8 cellular contexts compared by ENCODE assay signal in the genomic region with DNA sequence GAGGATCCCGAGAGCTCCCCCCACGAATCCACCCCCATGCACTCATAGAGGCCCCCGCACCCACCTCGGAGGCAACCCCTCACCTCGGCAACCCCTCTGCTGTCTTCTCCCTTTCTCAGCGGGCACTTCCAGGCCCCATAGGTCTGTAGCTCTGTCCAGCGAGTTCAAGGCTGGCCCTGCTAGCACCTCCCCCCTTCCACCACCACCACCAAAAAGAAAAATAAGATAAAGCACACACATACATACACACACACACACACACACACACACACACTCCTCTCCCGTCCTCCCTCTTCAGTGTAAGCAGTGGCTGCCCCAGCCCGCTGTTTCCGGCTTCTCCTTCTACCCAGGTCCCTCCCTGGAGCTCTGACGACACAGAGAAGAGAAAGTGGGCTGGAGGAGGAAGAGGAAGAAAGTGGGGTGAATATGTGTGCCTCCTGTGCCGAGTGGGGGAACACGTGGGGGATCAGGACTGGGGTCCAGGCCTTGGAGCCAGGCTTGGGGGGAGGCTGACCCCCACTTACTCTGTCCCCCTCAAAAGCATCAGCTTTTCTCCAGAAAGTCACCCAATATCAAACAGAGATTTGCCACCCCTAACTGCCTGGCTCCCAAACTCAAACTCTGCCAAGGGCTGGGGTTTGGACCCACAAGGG. TPM values are rescaled to one million over a fixed set of nuclear protein-coding genes. Genes with fewer than 3 reads are reported as not detected.
DNase-seq lines count a peak whose midpoint lies in the region; ATAC-seq and TF ChIP-seq lines count a peak whose summit lies in the region.

Gene STAT6, minus strand, starts transcription at position 317 of the 653 bp plus-strand sequence. CDS start 3,084 bp downstream, outside the sequence.

- H3K4me3 ChIP-seq in trophoblast cell (ENCODE audit: low read depth, low read length), result peak within 1 kb of the TSS; percentile 70

- H3K14ac ChIP-seq in trophoblast cell (ENCODE audit: low read length), result peak within 1 kb of the TSS; percentile 93

- H3K27me3 Mint-ChIP-seq in activated naive CD4-positive, alpha-beta T cell treated with anti-CD3 and anti-CD28 coated beads, Interleukin-2, amount 10 ng/mL, durations not matched to agents 7 days and 5 days, result peaks cover 5% of the 10 kb centered on the region
- peaks cover 9% of the 10 kb centered on the region for H3K27me3 Mint-ChIP-seq in glutamatergic neuron (ENCODE audit: unreplicated experiment)

- peak within 1 kb of the TSS; percentile 82 for H3K4me3 Mint-ChIP-seq in activated naive CD4-positive, alpha-beta T cell treated with anti-CD3 and anti-CD28 coated beads, Interleukin-2, amount 10 ng/mL, durations not matched to agents 7 days and 5 days
- H3K4me3 Mint-ChIP-seq in glutamatergic neuron (ENCODE audit: unreplicated experiment), result peak within 1 kb of the TSS; percentile 96

- H2BK5ac ChIP-seq in trophoblast cell (ENCODE audit: low read depth, low read length, poor library complexity), result peak within 1 kb of the TSS; percentile 88

- H3K79me1 ChIP-seq in trophoblast cell (ENCODE audit: low read length), result peaks cover 20% of the 10 kb centered on the region

- peak within 1 kb of the TSS; percentile 94 for H3K27ac Mint-ChIP-seq in activated naive CD4-positive, alpha-beta T cell treated with anti-CD3 and anti-CD28 coated beads, Interleukin-2, amount 10 ng/mL, durations not matched to agents 7 days and 5 days
- peak within 1 kb of the TSS; percentile 94 for H3K27ac Mint-ChIP-seq in glutamatergic neuron (ENCODE audit: unreplicated experiment)

- H3K9ac ChIP-seq in trophoblast cell (ENCODE audit: low read length), result peak within 1 kb of the TSS; percentile 75

- no peaks in the 10 kb centered on the region for H3K9me3 ChIP-seq in trophoblast cell (ENCODE audit: insufficient read depth, low read depth, low read length)

- peak within 1 kb of the TSS; percentile 84 for H4K8ac ChIP-seq in trophoblast cell (ENCODE audit: low read depth, low read length)

- peaks cover 8% of the 10 kb centered on the region in 2 experiments for H3K4me1 ChIP-seq in trophoblast cell (ENCODE audit: control insufficient read depth in 1 of 2, insufficient read depth in 2 of 2, low read length in 2 of 2)

- peak within 1 kb of the TSS; percentile 96 for H4K12ac ChIP-seq in trophoblast cell (ENCODE audit: low read depth, low read length)

- DNase-seq in AG20443 (ENCODE audit: low spot score) (peak; percentile 76), SIG-M5 treated with dmso at 0.1 percent for 504 hours (lab: John Stamatoyannopoulos, UW; ENCODE audit: unreplicated experiment) (peak; percentile 97), glutamatergic neuron (peak; percentile 44), trophoblast cell (peak; percentile 86), ureter (ENCODE audit: low spot score) (peak; percentile 91)
- DNase-seq in activated naive CD4-positive, alpha-beta T cell treated with anti-CD3 and anti-CD28 coated beads, Interleukin-2, amount 10 ng/mL, durations not matched to agents 7 days and 5 days, result peak; percentile 94

- H3K4me1 Mint-ChIP-seq in activated naive CD4-positive, alpha-beta T cell treated with anti-CD3 and anti-CD28 coated beads, Interleukin-2, amount 10 ng/mL, durations not matched to agents 7 days and 5 days, result peaks cover 50% of the 10 kb centered on the region
- H3K4me1 Mint-ChIP-seq in glutamatergic neuron (ENCODE audit: low read depth, unreplicated experiment), result peaks cover 9% of the 10 kb centered on the region

- peak; percentile 59 for ATAC-seq in GM19043 (IDR thresholded peaks at IDR 0.05; ENCODE audit: low read depth, unreplicated experiment)
- ATAC-seq in HG03442 (IDR thresholded peaks at IDR 0.05; ENCODE audit: unreplicated experiment), result peak; percentile 54

- peak within 1 kb of the TSS; percentile 97 for H4K91ac ChIP-seq in trophoblast cell (ENCODE audit: low read depth, low read length)

- H3K79me2 ChIP-seq in trophoblast cell (ENCODE audit: control insufficient read depth, insufficient read depth, low read length, poor library complexity), result peaks cover 12% of the 10 kb centered on the region

- H3K4me2 ChIP-seq in trophoblast cell (ENCODE audit: low read length), result peak within 1 kb of the TSS; percentile 64

- peak within 1 kb of the TSS; percentile 98 for H3K4ac ChIP-seq in trophoblast cell (ENCODE audit: low read depth, low read length)

- H2AFZ ChIP-seq in trophoblast cell (ENCODE audit: insufficient read depth, low read length, poor library complexity), result peak within 1 kb of the TSS; percentile 21

- peak within 1 kb of the TSS; percentile 96 for H3K27ac ChIP-seq in trophoblast cell (ENCODE audit: low read depth, low read length)

- H2BK12ac ChIP-seq in trophoblast cell (ENCODE audit: low read length), result peak within 1 kb of the TSS; percentile 61

- H2BK120ac ChIP-seq in trophoblast cell (ENCODE audit: insufficient read depth, low read length, poor library complexity), result peak within 1 kb of the TSS; percentile 65

- H3K18ac ChIP-seq in trophoblast cell (ENCODE audit: low read length), result peak within 1 kb of the TSS; percentile 90

- peaks cover 15 to 21% of the 10 kb centered on the region in 2 experiments for H3K36me3 ChIP-seq in trophoblast cell (ENCODE audit: control insufficient read depth in 1 of 2, insufficient read depth in 2 of 2, low read length in 2 of 2)

- no peak within 1 kb of the TSS for H3K23ac ChIP-seq in trophoblast cell (ENCODE audit: low read length)

- H3K36me3 Mint-ChIP-seq in activated naive CD4-positive, alpha-beta T cell treated with anti-CD3 and anti-CD28 coated beads, Interleukin-2, amount 10 ng/mL, durations not matched to agents 7 days and 5 days, result peaks cover 29% of the 10 kb centered on the region
- no peaks in the 10 kb centered on the region for H3K36me3 Mint-ChIP-seq in glutamatergic neuron (ENCODE audit: unreplicated experiment)

- CTCF ChIA-PET in activated naive CD4-positive, alpha-beta T cell treated with anti-CD3 and anti-CD28 coated beads, Interleukin-2, amount 10 ng/mL, durations not matched to agents 7 days and 5 days (lab: Charles Lee), result interaction anchor here (0.5 to 5.7 kb wide), 34 partner anchors 10 to 770 kb away, joined by 3 to 116 read pairs (median 6); partner anchors contain the start of genes LRP1, NAB2, NEMP1 and TAC3

- peak within 1 kb of the TSS; percentile 66 for H2AK5ac ChIP-seq in trophoblast cell (ENCODE audit: low read length)

- WGBS in trophoblast cell (ENCODE audit: extremely low coverage, insufficient coverage, insufficient read length), result no CpG with 5 or more reads among the region's 13 CpGs

- no peaks in the 10 kb centered on the region for H3K27me3 ChIP-seq in trophoblast cell (ENCODE audit: insufficient read depth, low read length)

- H3K9me3 Mint-ChIP-seq in activated naive CD4-positive, alpha-beta T cell treated with anti-CD3 and anti-CD28 coated beads, Interleukin-2, amount 10 ng/mL, durations not matched to agents 7 days and 5 days, result no peaks in the 10 kb centered on the region
- peaks cover 9% of the 10 kb centered on the region for H3K9me3 Mint-ChIP-seq in glutamatergic neuron (ENCODE audit: unreplicated experiment)

- TF ChIP-seq CTCF in glutamatergic neuron (IDR thresholded peaks at IDR 0.05; ENCODE audit: partially characterized antibody, unreplicated experiment), result no peak

RNA-seq across cellular contexts. Expression of gene STAT6, which starts in this region (rescaled TPM):
- total RNA-seq in glutamatergic neuron (ENCODE audit: unreplicated experiment) (34.4 TPM), ureter (280 TPM)
- polyA plus RNA-seq in trophoblast cell (2013), result 48.8 and 53.2 TPM in 2 replicates

Comparison
In these comparisons a context has a peak if more than half of its experiments do, and no peak if none do; other contexts are left out.
1. Peak in every context shown above with its lines: DNase-seq, ATAC-seq, H3K4me3 ChIP-seq and H3K27ac ChIP-seq.
2. DNase-seq: peak in every context shown above with its lines; median percentile 97 in SIG-M5 treated with dmso at 0.1 percent for 504 hours; 94 in activated naive CD4-positive, alpha-beta T cell treated with anti-CD3 and anti-CD28 coated beads, Interleukin-2, amount 10 ng/mL, durations not matched to agents 7 days and 5 days; 91 in ureter; 86 in trophoblast cell; 76 in AG20443; 44 in glutamatergic neuron.